In the genomic region with DNA sequence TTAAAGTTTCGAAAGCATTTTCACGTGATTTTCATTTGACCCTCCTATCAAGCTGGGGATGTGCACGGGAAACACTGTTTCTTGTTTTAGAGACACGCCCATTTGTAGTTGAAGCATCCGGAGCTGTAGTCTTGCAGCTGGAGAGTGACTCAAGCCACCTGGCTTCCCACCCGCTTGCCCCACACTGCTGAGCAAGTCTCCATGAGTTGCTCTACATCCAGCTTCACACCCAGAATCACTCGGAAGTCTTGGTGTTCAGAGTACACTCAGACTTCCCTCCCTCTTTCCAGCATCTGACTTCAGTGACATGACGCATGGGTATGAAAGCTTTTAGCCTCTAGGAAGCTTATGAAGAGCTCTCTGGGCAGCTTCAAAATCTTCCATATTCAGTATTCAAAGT, we compare ENCODE assay signal across 25 cellular contexts.
A peak's percentile ranks its signal among the peaks of the same experiment; 100 is the strongest.
DNase-seq lines count a peak whose midpoint lies in the region; ATAC-seq, FAIRE-seq and TF ChIP-seq lines count a peak whose summit lies in the region.
"Had no signal": no experiment of that assay in that cellular context is flagged by ENCODE, and none has a peak within 500 bp of the region (broad histone marks: within the 10 kb centered on the region; RNA-seq: fewer than 3 reads in every experiment).

No MANE protein-coding gene starts in this region.

- no peak overlapping the region for H3K4ac ChIP-seq in IMR-90 (ENCODE audit: low read depth, low read length)

- no peak overlapping the region for H3K56ac ChIP-seq in IMR-90 (ENCODE audit: extremely low read depth, insufficient read depth, low read length)

- no peak overlapping the region for H2BK5ac ChIP-seq in IMR-90 (ENCODE audit: low read depth, low read length, poor library complexity, severe bottlenecking)

- H3K18ac ChIP-seq in IMR-90 (ENCODE audit: low read depth, low read length) = no peak overlapping the region

- TF ChIP-seq CTCF in IMR-90 (conservative IDR thresholded peaks at IDR 0.05; ENCODE audit: low read depth, low read length) (no peak), bronchial epithelial cell (IDR thresholded peaks at IDR 0.05; ENCODE audit: insufficient read depth, low read length, severe bottlenecking) (no peak), mucosa of descending colon (IDR thresholded peaks at IDR 0.05) (no peak)

- H3K9me3 ChIP-seq in IMR-90 (ENCODE audit: control insufficient read depth, insufficient read depth, low read length) = no peaks in the 10 kb centered on the region
- H3K9me3 ChIP-seq in mucosa of descending colon = no peaks in the 10 kb centered on the region
- H3K9me3 ChIP-seq: spleen, suprapubic skin had no signal

- H4K20me1 ChIP-seq in IMR-90 (ENCODE audit: insufficient read depth, low read length) = no peaks in the 10 kb centered on the region; the same call in 1 of the 2 replicates

- H3K9me3 Mint-ChIP-seq in activated CD4-positive, alpha-beta T cell treated with anti-CD3 and anti-CD28 coated beads, Interleukin-2, amount 10 ng/mL, durations not matched to agents 24 days and 14 days = peaks cover 4% of the 10 kb centered on the region
- H3K9me3 Mint-ChIP-seq: immature natural killer cell, memory B cell, nephron progenitor cell, T-cell had no signal

- H3K9ac ChIP-seq in IMR-90 (ENCODE audit: low read depth, low read length) = no peak overlapping the region

- H3K4me3 ChIP-seq in IMR-90 (ENCODE audit: insufficient read depth, low read depth, low read length) = no peak overlapping the region
- no peak overlapping the region for H3K4me3 ChIP-seq in bronchial epithelial cell (ENCODE audit: low read depth, low read length)
- H3K4me3 ChIP-seq in mucosa of descending colon = no peak overlapping the region
- H3K4me3 ChIP-seq: spleen, suprapubic skin had no signal

- H2AFZ ChIP-seq in IMR-90 (replicated peaks; ENCODE audit: low read length, poor library complexity) = no peak overlapping the region

- H3K14ac ChIP-seq in IMR-90 (replicated peaks; ENCODE audit: low read depth, low read length) = no peak overlapping the region

- no peak overlapping the region for H3K23ac ChIP-seq in IMR-90 (ENCODE audit: low read depth, low read length)

- no peak overlapping the region for H4K8ac ChIP-seq in IMR-90 (ENCODE audit: low read depth in 2 of 2, low read length in 2 of 2)

- no peak overlapping the region for H3K4me3 Mint-ChIP-seq in activated CD4-positive, alpha-beta T cell treated with anti-CD3 and anti-CD28 coated beads, Interleukin-2, amount 10 ng/mL, durations not matched to agents 24 days and 14 days
- H3K4me3 Mint-ChIP-seq: immature natural killer cell, memory B cell, nephron progenitor cell had no signal

- no peak overlapping the region for H3K27ac ChIP-seq in IMR-90 (ENCODE audit: insufficient read depth, low read length)
- H3K27ac ChIP-seq: 22Rv1, spleen, suprapubic skin had no signal

- peaks cover 3% of the 10 kb centered on the region for H3K9me1 ChIP-seq in IMR-90 (ENCODE audit: insufficient read depth, low read length)

- no peak overlapping the region for H2BK120ac ChIP-seq in IMR-90 (ENCODE audit: low read depth, low read length)

- in situ Hi-C loops in IMR-90 (cut with MboI; ENCODE audit: low sequenced_read_pairs) = no loop called here

- H3K36me3 Mint-ChIP-seq in activated CD4-positive, alpha-beta T cell treated with anti-CD3 and anti-CD28 coated beads, Interleukin-2, amount 10 ng/mL, durations not matched to agents 24 days and 14 days (ENCODE audit: low read depth) = peaks cover 46% of the 10 kb centered on the region

- CTCF ChIA-PET in IMR-90 (lab: Yijun Ruan, JAX) = interaction anchor here (0.6 to 1.4 kb wide), 3 partner anchors 14 to 766 kb away, joined by 3 to 5 read pairs (median 4); no protein-coding TSS in a partner anchor

- no peak overlapping the region for H3K4me2 ChIP-seq in IMR-90 (ENCODE audit: low read depth, low read length)

- no peak overlapping the region for H3K27ac Mint-ChIP-seq in activated CD4-positive, alpha-beta T cell treated with anti-CD3 and anti-CD28 coated beads, Interleukin-2, amount 10 ng/mL, durations not matched to agents 24 days and 14 days
- H3K27ac Mint-ChIP-seq: immature natural killer cell, memory B cell, nephron progenitor cell, progenitor cell of endocrine pancreas, T-cell had no signal

- H3K27me3 ChIP-seq in IMR-90 (ENCODE audit: control insufficient read depth, insufficient read depth, low read length) = no peaks in the 10 kb centered on the region
- H3K27me3 ChIP-seq in bronchial epithelial cell (ENCODE audit: control insufficient read depth, insufficient read depth, low read length) = no peaks in the 10 kb centered on the region
- H3K27me3 ChIP-seq: spleen, suprapubic skin had no signal

- H3K79me1 ChIP-seq in IMR-90 (ENCODE audit: low read depth in 1 of 2, low read length in 2 of 2) = no peaks in the 10 kb centered on the region; a peak in 1 of 4 replicates

- TF ChIP-seq POLR2A in IMR-90 (IDR thresholded peaks at IDR 0.05; ENCODE audit: low read depth, low read length) = no peak

- no peaks in the 10 kb centered on the region for H3K27me3 Mint-ChIP-seq in activated CD4-positive, alpha-beta T cell treated with anti-CD3 and anti-CD28 coated beads, Interleukin-2, amount 10 ng/mL, durations not matched to agents 24 days and 14 days
- H3K27me3 Mint-ChIP-seq: memory B cell, progenitor cell of endocrine pancreas, T-cell had no signal

- peak; percentile 64 for DNase-seq in activated CD4-positive, alpha-beta T cell treated with anti-CD3 and anti-CD28 coated beads, Interleukin-2, amount 10 ng/mL, durations not matched to agents 24 days and 14 days
- no peak for DNase-seq in activated CD4-positive, alpha-beta T cell treated with anti-CD3 and anti-CD28 coated beads for 1 hour
- peak; percentile 90 for DNase-seq in IMR-90
- peak; percentile 18 for DNase-seq in bronchial epithelial cell (ENCODE audit: low read depth)
- peak in 1 of 3 donors; percentile 3 for DNase-seq in mucosa of descending colon
- DNase-seq: activated CD4-positive, alpha-beta T cell treated with anti-CD3 and anti-CD28 coated beads, Interleukin-2, amount 50 U/mL, for 48 hours; activated T-cell treated with anti-CD3 and anti-CD28 coated beads, Interleukin-2, amount 50 U/mL, for 48 hours; C1 segment of cervical spinal cord; central memory CD4-positive, alpha-beta T cell; head of caudate nucleus; immature natural killer cell; NCI-H146; nephron progenitor cell; spleen; stimulated activated CD8-positive, alpha-beta memory T cell treated with anti-CD3 and anti-CD28 coated beads, Interleukin-4, amount 100 ng/mL, for 48 hours; T-cell had no signal

- dilution Hi-C loops in IMR-90 (cut with HindIII; ENCODE audit: low sequenced_read_pairs, unreplicated experiment) = no loop called here

- FAIRE-seq in bronchial epithelial cell (lab: Jason Lieb, UNC) = no peak
- FAIRE-seq: RCC 7860 had no signal

- WGBS in IMR-90 (ENCODE audit: extremely low coverage in 2 of 2, insufficient read length in 1 of 2), 2 experiments = 55% methylated on average over 4 of the region's 8 CpGs; no CpG with 5 or more reads in 1 of the 2 experiments

- BruUV-seq in IMR-90 (replicated peaks; lab: Mats Ljungman, UMichigan) = no TSS peak

- H4K5ac ChIP-seq in IMR-90 (ENCODE audit: low read depth, low read length) = no peak overlapping the region

- ATAC-seq in IMR-90 (ENCODE audit: low read depth) (peak; percentile 35), mucosa of descending colon (peak; percentile 13), GM18909 (IDR thresholded peaks at IDR 0.05; ENCODE audit: poor library complexity, unreplicated experiment) (no peak), GM21825 (IDR thresholded peaks at IDR 0.05; ENCODE audit: unreplicated experiment) (no peak), GM19395 (IDR thresholded peaks at IDR 0.05; ENCODE audit: unreplicated experiment) (no peak)
- ATAC-seq: esophagus mucosa, T-cell had no signal

- no peak overlapping the region for H4K91ac ChIP-seq in IMR-90 (ENCODE audit: insufficient read depth, low read depth, low read length)

- POLR2A ChIA-PET in IMR-90 (lab: Charles Lee; ENCODE audit: unreplicated experiment) = no interaction called here

- H3K36me3 ChIP-seq in IMR-90 (ENCODE audit: control insufficient read depth, insufficient read depth, low read length) (0 out of 2 replicates have a peak, but pooled peaks cover 4% of the 10 kb centered on the region), bronchial epithelial cell (ENCODE audit: control insufficient read depth, insufficient read depth, low read length) (peaks cover 2% of the 10 kb centered on the region), mucosa of descending colon (ENCODE audit: low read depth) (no peaks in the 10 kb centered on the region)

- intact Hi-C loops in activated CD4-positive, alpha-beta T cell treated with anti-CD3 and anti-CD28 coated beads, Interleukin-2, amount 10 ng/mL, durations not matched to agents 24 days and 14 days (cut with micrococcal nuclease) = no loop called here
- intact Hi-C loops in IMR-90 (cut with micrococcal nuclease) (no loop called here), mucosa of descending colon (cut with DNase I, micrococcal nuclease) (no loop called here)

- peaks cover 29% of the 10 kb centered on the region for H3K4me1 Mint-ChIP-seq in activated CD4-positive, alpha-beta T cell treated with anti-CD3 and anti-CD28 coated beads, Interleukin-2, amount 10 ng/mL, durations not matched to agents 24 days and 14 days
- H3K4me1 Mint-ChIP-seq: memory B cell, nephron progenitor cell had no signal

- no peak overlapping the region for H2BK15ac ChIP-seq in IMR-90 (ENCODE audit: low read depth, low read length)

- H2BK20ac ChIP-seq in IMR-90 (ENCODE audit: low read depth, low read length) = no peak overlapping the region

- no peak for TF ChIP-seq RAD21 in IMR-90 (IDR thresholded peaks at IDR 0.05; ENCODE audit: low read length)

- no peak overlapping the region for H2AK9ac ChIP-seq in IMR-90 (replicated peaks; ENCODE audit: low read depth, low read length, poor library complexity)

- H3K4me1 ChIP-seq in IMR-90 (ENCODE audit: control insufficient read depth, insufficient read depth, low read length) = peaks cover 6% of the 10 kb centered on the region
- no peaks in the 10 kb centered on the region for H3K4me1 ChIP-seq in mucosa of descending colon (ENCODE audit: low read depth)
- H3K4me1 ChIP-seq: spleen, suprapubic skin had no signal

- no peak overlapping the region for H2AK5ac ChIP-seq in IMR-90 (ENCODE audit: low read depth, low read length)

TF ChIP-seq in IMR-90, 13 proteins besides CTCF, POLR2A, EP300 and RAD21:
- TF ChIP-seq MAZ (IDR thresholded peaks at IDR 0.05; ENCODE audit: borderline replicate concordance, low read depth, low read length) = no peak
- peak; percentile 62; the same call in 1 of the 2 replicates for TF ChIP-seq CEBPB (IDR thresholded peaks at IDR 0.05; ENCODE audit: low read depth, low read length)

Comparison
In these comparisons a context has a peak if more than half of its experiments do, and no peak if none do; other contexts are left out.
1. ATAC-seq: peak in IMR-90 (single experiment) and mucosa of descending colon (single experiment); none in GM18909 (single experiment), GM21825 (single experiment) and GM19395 (single experiment).